ENCODE assay signal across 8 cellular contexts in the genomic region with DNA sequence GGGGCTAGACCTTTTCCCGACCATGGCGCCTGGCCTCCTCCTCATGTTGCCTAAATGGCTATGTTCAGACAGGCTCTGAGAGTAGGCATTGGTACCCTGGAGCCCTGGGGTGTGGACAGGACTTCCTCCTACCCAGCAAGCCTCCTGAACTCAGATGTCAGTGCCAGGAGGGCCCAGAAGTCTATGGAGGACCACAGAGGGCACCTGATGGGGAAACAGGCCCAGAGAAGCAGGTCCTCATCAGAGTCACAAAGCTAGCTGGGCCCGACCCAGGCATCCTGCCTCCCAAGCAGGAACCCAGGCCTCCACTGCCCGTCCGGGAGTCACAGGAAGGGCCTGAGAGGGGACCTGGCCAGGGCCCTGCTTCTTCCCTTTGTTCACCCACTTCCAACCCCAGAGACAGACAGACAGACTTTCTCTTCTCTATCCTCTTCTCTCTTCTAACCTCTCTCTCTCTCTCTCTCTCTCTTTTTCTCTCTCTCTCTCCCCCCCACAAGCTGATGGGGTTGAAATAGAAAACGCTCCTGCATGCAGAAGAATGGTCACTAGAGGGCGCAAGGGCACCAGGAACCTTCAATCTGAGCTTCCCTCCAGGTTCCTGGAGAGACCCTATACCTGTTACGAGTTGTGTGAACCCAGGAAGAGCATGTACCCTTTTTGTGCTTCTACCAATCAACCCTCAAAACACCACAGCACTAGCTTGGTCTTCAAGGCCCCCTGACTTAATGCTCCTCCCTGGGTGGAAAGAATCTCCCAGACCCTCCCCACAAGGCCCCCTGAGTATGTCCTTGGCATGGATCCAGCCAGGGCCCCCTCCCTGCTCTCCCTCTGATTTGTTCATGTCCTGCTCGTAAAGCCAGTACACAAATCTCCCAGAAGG. TPM values are rescaled to one million over a fixed set of nuclear protein-coding genes. Genes with fewer than 3 reads are reported as not detected.
DNase-seq lines count a peak whose midpoint lies in the region; ATAC-seq and TF ChIP-seq lines count a peak whose summit lies in the region.

No MANE protein-coding gene starts in this region.

- TF ChIP-seq POLR2A in HCT116 (IDR thresholded peaks at IDR 0.05; ENCODE audit: borderline replicate concordance, extremely low read depth, insufficient read depth, insufficient read length), result no peak

- H3K9me3 ChIP-seq in HCT116 (ENCODE audit: control insufficient read depth in 1 of 2, insufficient read depth in 1 of 2, low read depth in 1 of 2, low read length in 2 of 2) (no peaks in the 10 kb centered on the region), liver (ENCODE audit: control insufficient read depth in 4 of 4, low read length in 3 of 4) (no peaks in the 10 kb centered on the region)

- intact Hi-C loops in HCT116 (cut with micrococcal nuclease), result loop anchor here (1.0 kb wide), 3 partner anchors 69 to 453 kb away; a partner anchor contains a TSS
- intact Hi-C loops in activated CD4-positive, alpha-beta T cell treated with anti-CD3 and anti-CD28 coated beads, Interleukin-2, amount 10 ng/mL, durations not matched to agents 24 days and 14 days (cut with micrococcal nuclease), result loop anchor here (1.0 kb wide), 5 partner anchors 27 to 452 kb away; a partner anchor contains a TSS

- no peaks in the 10 kb centered on the region for H3K9me3 Mint-ChIP-seq in activated CD4-positive, alpha-beta T cell treated with anti-CD3 and anti-CD28 coated beads, Interleukin-2, amount 10 ng/mL, durations not matched to agents 24 days and 14 days
- H3K9me3 Mint-ChIP-seq in chondrocyte (ENCODE audit: low read depth), result peaks cover 2% of the 10 kb centered on the region

- H3K4me1 ChIP-seq in HCT116 (ENCODE audit: control insufficient read depth in 1 of 2, insufficient read depth in 2 of 2, low read length in 2 of 2) (peaks cover 8 to 21% of the 10 kb centered on the region in 2 experiments), liver (ENCODE audit: control insufficient read depth in 4 of 4, insufficient read depth in 4 of 4, low read length in 3 of 4) (peaks cover 7 to 43% (median 32%) of the 10 kb centered on the region in 4 donors)

- no peak overlapping the region for H2AFZ ChIP-seq in HCT116 (ENCODE audit: low read depth, low read length, poor library complexity, severe bottlenecking)

- ATAC-seq in HCT116 (peak; percentile 40), GM18861 (IDR thresholded peaks at IDR 0.05; ENCODE audit: unreplicated experiment) (no peak)

- H3K27ac ChIP-seq in HCT116 (ENCODE audit: low read depth, low read length), result no peak overlapping the region
- no peak overlapping the region for H3K27ac ChIP-seq in liver (ENCODE audit: low read depth in 1 of 2, low read length in 2 of 2)

- TF ChIP-seq CTCF in HCT116 (IDR thresholded peaks at IDR 0.05 in 2 of 3, conservative IDR thresholded peaks at IDR 0.05 in 1 of 3; ENCODE audit: borderline replicate concordance in 1 of 3, insufficient read depth in 1 of 3, low read depth in 2 of 3, low read length in 2 of 3), result peak; percentile 87 to 96 (median 95)
- peak; percentile 97 for TF ChIP-seq CTCF in chondrocyte (IDR thresholded peaks at IDR 0.05)
- TF ChIP-seq CTCF in liver (IDR thresholded peaks at IDR 0.05; ENCODE audit: low read depth, low read length, missing input control), result peak; percentile 96

- H3K4me3 ChIP-seq in HCT116 (replicated peaks in 1 of 2; ENCODE audit: low read depth in 1 of 2, low read length in 2 of 2), result no peak overlapping the region
- no peak overlapping the region for H3K4me3 ChIP-seq in liver (ENCODE audit: low read depth in 1 of 3, low read length in 3 of 3)

- H3K36me3 ChIP-seq in HCT116 (ENCODE audit: control insufficient read depth in 1 of 2, insufficient read depth in 2 of 2, low read length in 2 of 2), result no peaks in the 10 kb centered on the region
- no peaks in the 10 kb centered on the region for H3K36me3 ChIP-seq in liver (ENCODE audit: control insufficient read depth in 4 of 4, insufficient read depth in 3 of 4, low read depth in 1 of 4, low read length in 3 of 4)

- no peak overlapping the region for H3K4me2 ChIP-seq in HCT116 (ENCODE audit: low read length)

- DNase-seq in AG20443 (ENCODE audit: low spot score), result peak; percentile 74
- peak; percentile 71 for DNase-seq in HCT116 (ENCODE audit: low read depth, low spot score)
- DNase-seq in NCI-H524 treated with DMSO at 0.1 percent for 48 hours (lab: John Stamatoyannopoulos, UW), result peak; percentile 36
- peak; percentile 94 for DNase-seq in activated CD4-positive, alpha-beta T cell treated with anti-CD3 and anti-CD28 coated beads, Interleukin-2, amount 10 ng/mL, durations not matched to agents 24 days and 14 days
- DNase-seq in chondrocyte (ENCODE audit: low spot score), result no peak
- peak; percentile 41 to 70 (median 59) for DNase-seq in stimulated activated CD4-positive, alpha-beta T cell treated with anti-CD3 and anti-CD28 coated beads, TNF-alpha, amount 100 ng/mL, for 4 hours (ENCODE audit: low read depth in 3 of 3)

- no peaks in the 10 kb centered on the region for H3K27me3 Mint-ChIP-seq in activated CD4-positive, alpha-beta T cell treated with anti-CD3 and anti-CD28 coated beads, Interleukin-2, amount 10 ng/mL, durations not matched to agents 24 days and 14 days
- no peaks in the 10 kb centered on the region for H3K27me3 Mint-ChIP-seq in chondrocyte (ENCODE audit: low read depth)

- BruUV-seq in HCT116 (replicated peaks; lab: Mats Ljungman, UMichigan), result no TSS peak

- CTCF ChIA-PET in HCT116 (lab: Charles Lee), result interaction anchor here (0.6 to 3.7 kb wide), 19 partner anchors 8 to 564 kb away, joined by 3 to 27 read pairs (median 4); a partner anchor contains a TSS

- no peaks in the 10 kb centered on the region for H3K9me2 ChIP-seq in HCT116 (ENCODE audit: insufficient read depth)

- H3K79me2 ChIP-seq in HCT116 (ENCODE audit: insufficient read depth, low read length), result peaks cover 19% of the 10 kb centered on the region

- TF ChIP-seq RAD21 in HCT116 (IDR thresholded peaks at IDR 0.05; ENCODE audit: low read depth) (peak; percentile 95), liver (IDR thresholded peaks at IDR 0.05) (peak; percentile 99)

- no peaks in the 10 kb centered on the region for H4K20me1 ChIP-seq in HCT116 (ENCODE audit: insufficient read depth)

- H3K9ac ChIP-seq in HCT116 (ENCODE audit: low read length), result no peak overlapping the region
- no peak overlapping the region for H3K9ac ChIP-seq in liver (ENCODE audit: low read depth in 1 of 2, low read length in 2 of 2)

- H3K4me3 Mint-ChIP-seq in activated CD4-positive, alpha-beta T cell treated with anti-CD3 and anti-CD28 coated beads, Interleukin-2, amount 10 ng/mL, durations not matched to agents 24 days and 14 days, result no peak overlapping the region
- H3K4me3 Mint-ChIP-seq in chondrocyte (ENCODE audit: unreplicated experiment), result no peak overlapping the region

- peaks cover 8% of the 10 kb centered on the region for H3K36me3 Mint-ChIP-seq in activated CD4-positive, alpha-beta T cell treated with anti-CD3 and anti-CD28 coated beads, Interleukin-2, amount 10 ng/mL, durations not matched to agents 24 days and 14 days (ENCODE audit: low read depth)
- peaks cover 3% of the 10 kb centered on the region for H3K36me3 Mint-ChIP-seq in chondrocyte (ENCODE audit: low read depth)

- peak overlapping the region; percentile 54 for H3K27ac Mint-ChIP-seq in activated CD4-positive, alpha-beta T cell treated with anti-CD3 and anti-CD28 coated beads, Interleukin-2, amount 10 ng/mL, durations not matched to agents 24 days and 14 days
- H3K27ac Mint-ChIP-seq in chondrocyte (ENCODE audit: unreplicated experiment), result no peak overlapping the region

- POLR2A ChIA-PET in HCT116 (lab: Charles Lee), result no interaction called here

- 52% methylated on average over 9 of the region's 9 CpGs for WGBS in liver

- peaks cover 37% of the 10 kb centered on the region for H3K4me1 Mint-ChIP-seq in activated CD4-positive, alpha-beta T cell treated with anti-CD3 and anti-CD28 coated beads, Interleukin-2, amount 10 ng/mL, durations not matched to agents 24 days and 14 days
- H3K4me1 Mint-ChIP-seq in chondrocyte (ENCODE audit: low read depth), result peaks cover 39% of the 10 kb centered on the region

- H3K27me3 ChIP-seq in HCT116 (ENCODE audit: insufficient read depth, low read length) (no peaks in the 10 kb centered on the region), liver (ENCODE audit: control insufficient read depth in 4 of 4, insufficient read depth in 4 of 4, low read length in 3 of 4) (no peaks in the 10 kb centered on the region)

- RAD21 ChIA-PET in HCT116 (lab: Charles Lee; ENCODE audit: low non-redundant PET in 1 of 2, low total read pairs in 2 of 2, uncharacterized antibody in 2 of 2, unreplicated experiment in 2 of 2), result interaction anchor here (0.5 to 1.7 kb wide), 10 partner anchors 14 to 453 kb away, joined by 3 to 10 read pairs (median 5); a partner anchor contains a TSS

TF ChIP-seq in HCT116, 20 proteins besides CTCF, POLR2A, EP300 and RAD21:
- TF ChIP-seq SRF (IDR thresholded peaks at IDR 0.05; ENCODE audit: low read depth), result no peak

TF ChIP-seq in liver, 16 proteins besides CTCF, POLR2A, EP300 and RAD21 (continues in another document):
- TF ChIP-seq YY1 (IDR thresholded peaks at IDR 0.05) (no peak), JUND (IDR thresholded peaks at IDR 0.05) (no peak)
- TF ChIP-seq, protein P1, sequence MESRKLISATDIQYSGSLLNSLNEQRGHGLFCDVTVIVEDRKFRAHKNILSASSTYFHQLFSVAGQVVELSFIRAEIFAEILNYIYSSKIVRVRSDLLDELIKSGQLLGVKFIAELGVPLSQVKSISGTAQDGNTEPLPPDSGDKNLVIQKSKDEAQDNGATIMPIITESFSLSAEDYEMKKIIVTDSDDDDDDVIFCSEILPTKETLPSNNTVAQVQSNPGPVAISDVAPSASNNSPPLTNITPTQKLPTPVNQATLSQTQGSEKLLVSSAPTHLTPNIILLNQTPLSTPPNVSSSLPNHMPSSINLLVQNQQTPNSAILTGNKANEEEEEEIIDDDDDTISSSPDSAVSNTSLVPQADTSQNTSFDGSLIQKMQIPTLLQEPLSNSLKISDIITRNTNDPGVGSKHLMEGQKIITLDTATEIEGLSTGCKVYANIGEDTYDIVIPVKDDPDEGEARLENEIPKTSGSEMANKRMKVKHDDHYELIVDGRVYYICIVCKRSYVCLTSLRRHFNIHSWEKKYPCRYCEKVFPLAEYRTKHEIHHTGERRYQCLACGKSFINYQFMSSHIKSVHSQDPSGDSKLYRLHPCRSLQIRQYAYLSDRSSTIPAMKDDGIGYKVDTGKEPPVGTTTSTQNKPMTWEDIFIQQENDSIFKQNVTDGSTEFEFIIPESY (IDR thresholded peaks at IDR 0.05), result no peak

RNA-seq across cellular contexts. Expression of a gene that starts 27.1 kb away (rescaled TPM):
- total RNA-seq in HCT116 (2021; ENCODE audit: unreplicated experiment) (57.4 TPM), chondrocyte (45.3 to 67.4 TPM (median 48.1 TPM) in 3 replicates), liver (10 to 100 TPM; 59.8 to 77.8 TPM)
- 44.5 and 59.1 TPM in 2 replicates for polyA plus RNA-seq in HCT116 (2012)
- 76.9 and 81.5 TPM in 2 replicates for total RNA-seq in activated CD4-positive, alpha-beta T cell treated with anti-CD3 and anti-CD28 coated beads, Interleukin-2, amount 10 ng/mL, durations not matched to agents 24 days and 14 days
- polyA plus RNA-seq in liver, result 10 to 100 TPM; 14.4 to 27.2 TPM

RNA-seq across cellular contexts. Expression of a gene that starts 50.9 kb away (rescaled TPM):
- total RNA-seq in HCT116 (2021; ENCODE audit: unreplicated experiment) (7.6 TPM), chondrocyte (0.21 TPM in 1 of 3 replicates, not detected in the others), liver (10 to 100 TPM in 1 of 2 donors, 1 to 10 TPM in 1; 9.3 to 32.8 TPM)
- 16.7 and 17.1 TPM in 2 replicates for polyA plus RNA-seq in HCT116 (2012)
- 0.33 and 0.43 TPM in 2 replicates for total RNA-seq in activated CD4-positive, alpha-beta T cell treated with anti-CD3 and anti-CD28 coated beads, Interleukin-2, amount 10 ng/mL, durations not matched to agents 24 days and 14 days
- polyA plus RNA-seq in liver, result 10 to 100 TPM in 1 of 2 donors, 1 to 10 TPM in 1; 4.3 to 16.6 TPM
